1 cellular context compared by ENCODE assay signal in genomic region chr16:68257251-68257905, GRCh38.
TF ChIP-seq lines count a peak whose summit lies in the region.

No MANE protein-coding gene starts in this region.

TF ChIP-seq in WTC11, 78 proteins besides CTCF, POLR2A, EP300 and RAD21 (continued from another document):
- TF ChIP-seq, protein P1, sequence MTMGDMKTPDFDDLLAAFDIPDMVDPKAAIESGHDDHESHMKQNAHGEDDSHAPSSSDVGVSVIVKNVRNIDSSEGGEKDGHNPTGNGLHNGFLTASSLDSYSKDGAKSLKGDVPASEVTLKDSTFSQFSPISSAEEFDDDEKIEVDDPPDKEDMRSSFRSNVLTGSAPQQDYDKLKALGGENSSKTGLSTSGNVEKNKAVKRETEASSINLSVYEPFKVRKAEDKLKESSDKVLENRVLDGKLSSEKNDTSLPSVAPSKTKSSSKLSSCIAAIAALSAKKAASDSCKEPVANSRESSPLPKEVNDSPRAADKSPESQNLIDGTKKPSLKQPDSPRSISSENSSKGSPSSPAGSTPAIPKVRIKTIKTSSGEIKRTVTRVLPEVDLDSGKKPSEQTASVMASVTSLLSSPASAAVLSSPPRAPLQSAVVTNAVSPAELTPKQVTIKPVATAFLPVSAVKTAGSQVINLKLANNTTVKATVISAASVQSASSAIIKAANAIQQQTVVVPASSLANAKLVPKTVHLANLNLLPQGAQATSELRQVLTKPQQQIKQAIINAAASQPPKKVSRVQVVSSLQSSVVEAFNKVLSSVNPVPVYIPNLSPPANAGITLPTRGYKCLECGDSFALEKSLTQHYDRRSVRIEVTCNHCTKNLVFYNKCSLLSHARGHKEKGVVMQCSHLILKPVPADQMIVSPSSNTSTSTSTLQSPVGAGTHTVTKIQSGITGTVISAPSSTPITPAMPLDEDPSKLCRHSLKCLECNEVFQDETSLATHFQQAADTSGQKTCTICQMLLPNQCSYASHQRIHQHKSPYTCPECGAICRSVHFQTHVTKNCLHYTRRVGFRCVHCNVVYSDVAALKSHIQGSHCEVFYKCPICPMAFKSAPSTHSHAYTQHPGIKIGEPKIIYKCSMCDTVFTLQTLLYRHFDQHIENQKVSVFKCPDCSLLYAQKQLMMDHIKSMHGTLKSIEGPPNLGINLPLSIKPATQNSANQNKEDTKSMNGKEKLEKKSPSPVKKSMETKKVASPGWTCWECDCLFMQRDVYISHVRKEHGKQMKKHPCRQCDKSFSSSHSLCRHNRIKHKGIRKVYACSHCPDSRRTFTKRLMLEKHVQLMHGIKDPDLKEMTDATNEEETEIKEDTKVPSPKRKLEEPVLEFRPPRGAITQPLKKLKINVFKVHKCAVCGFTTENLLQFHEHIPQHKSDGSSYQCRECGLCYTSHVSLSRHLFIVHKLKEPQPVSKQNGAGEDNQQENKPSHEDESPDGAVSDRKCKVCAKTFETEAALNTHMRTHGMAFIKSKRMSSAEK (CRISPR knock-in tag; IDR thresholded peaks at IDR 0.05; ENCODE audit: borderline replicate concordance): no peak
- TF ChIP-seq IRF1 (CRISPR knock-in tag; IDR thresholded peaks at IDR 0.05) (no peak), SOX15 (CRISPR knock-in tag; IDR thresholded peaks at IDR 0.05) (no peak), E2F4 (CRISPR knock-in tag; IDR thresholded peaks at IDR 0.05; ENCODE audit: borderline replicate concordance, low read depth) (no peak), RORB (CRISPR knock-in tag; IDR thresholded peaks at IDR 0.05) (no peak), JAZF1 (CRISPR knock-in tag; IDR thresholded peaks at IDR 0.05) (no peak), OVOL2 (CRISPR knock-in tag; IDR thresholded peaks at IDR 0.05; ENCODE audit: borderline replicate concordance) (no peak), USF2 (CRISPR knock-in tag; IDR thresholded peaks at IDR 0.05) (no peak), JUN (CRISPR knock-in tag; IDR thresholded peaks at IDR 0.05) (no peak), ZBTB43 (CRISPR knock-in tag; IDR thresholded peaks at IDR 0.05) (no peak), ZNF512 (CRISPR knock-in tag; IDR thresholded peaks at IDR 0.05; ENCODE audit: borderline replicate concordance) (no peak), FOXP1 (CRISPR knock-in tag; IDR thresholded peaks at IDR 0.05; ENCODE audit: borderline replicate concordance) (no peak)
- TF ChIP-seq, protein P2, sequence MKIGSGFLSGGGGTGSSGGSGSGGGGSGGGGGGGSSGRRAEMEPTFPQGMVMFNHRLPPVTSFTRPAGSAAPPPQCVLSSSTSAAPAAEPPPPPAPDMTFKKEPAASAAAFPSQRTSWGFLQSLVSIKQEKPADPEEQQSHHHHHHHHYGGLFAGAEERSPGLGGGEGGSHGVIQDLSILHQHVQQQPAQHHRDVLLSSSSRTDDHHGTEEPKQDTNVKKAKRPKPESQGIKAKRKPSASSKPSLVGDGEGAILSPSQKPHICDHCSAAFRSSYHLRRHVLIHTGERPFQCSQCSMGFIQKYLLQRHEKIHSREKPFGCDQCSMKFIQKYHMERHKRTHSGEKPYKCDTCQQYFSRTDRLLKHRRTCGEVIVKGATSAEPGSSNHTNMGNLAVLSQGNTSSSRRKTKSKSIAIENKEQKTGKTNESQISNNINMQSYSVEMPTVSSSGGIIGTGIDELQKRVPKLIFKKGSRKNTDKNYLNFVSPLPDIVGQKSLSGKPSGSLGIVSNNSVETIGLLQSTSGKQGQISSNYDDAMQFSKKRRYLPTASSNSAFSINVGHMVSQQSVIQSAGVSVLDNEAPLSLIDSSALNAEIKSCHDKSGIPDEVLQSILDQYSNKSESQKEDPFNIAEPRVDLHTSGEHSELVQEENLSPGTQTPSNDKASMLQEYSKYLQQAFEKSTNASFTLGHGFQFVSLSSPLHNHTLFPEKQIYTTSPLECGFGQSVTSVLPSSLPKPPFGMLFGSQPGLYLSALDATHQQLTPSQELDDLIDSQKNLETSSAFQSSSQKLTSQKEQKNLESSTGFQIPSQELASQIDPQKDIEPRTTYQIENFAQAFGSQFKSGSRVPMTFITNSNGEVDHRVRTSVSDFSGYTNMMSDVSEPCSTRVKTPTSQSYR (CRISPR knock-in tag; IDR thresholded peaks at IDR 0.05): no peak
- TF ChIP-seq, protein P3, sequence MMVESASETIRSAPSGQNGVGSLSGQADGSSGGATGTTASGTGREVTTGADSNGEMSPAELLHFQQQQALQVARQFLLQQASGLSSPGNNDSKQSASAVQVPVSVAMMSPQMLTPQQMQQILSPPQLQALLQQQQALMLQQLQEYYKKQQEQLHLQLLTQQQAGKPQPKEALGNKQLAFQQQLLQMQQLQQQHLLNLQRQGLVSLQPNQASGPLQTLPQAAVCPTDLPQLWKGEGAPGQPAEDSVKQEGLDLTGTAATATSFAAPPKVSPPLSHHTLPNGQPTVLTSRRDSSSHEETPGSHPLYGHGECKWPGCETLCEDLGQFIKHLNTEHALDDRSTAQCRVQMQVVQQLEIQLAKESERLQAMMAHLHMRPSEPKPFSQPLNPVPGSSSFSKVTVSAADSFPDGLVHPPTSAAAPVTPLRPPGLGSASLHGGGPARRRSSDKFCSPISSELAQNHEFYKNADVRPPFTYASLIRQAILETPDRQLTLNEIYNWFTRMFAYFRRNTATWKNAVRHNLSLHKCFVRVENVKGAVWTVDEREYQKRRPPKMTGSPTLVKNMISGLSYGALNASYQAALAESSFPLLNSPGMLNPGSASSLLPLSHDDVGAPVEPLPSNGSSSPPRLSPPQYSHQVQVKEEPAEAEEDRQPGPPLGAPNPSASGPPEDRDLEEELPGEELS (CRISPR knock-in tag; IDR thresholded peaks at IDR 0.05): no peak
